In the genomic region with DNA sequence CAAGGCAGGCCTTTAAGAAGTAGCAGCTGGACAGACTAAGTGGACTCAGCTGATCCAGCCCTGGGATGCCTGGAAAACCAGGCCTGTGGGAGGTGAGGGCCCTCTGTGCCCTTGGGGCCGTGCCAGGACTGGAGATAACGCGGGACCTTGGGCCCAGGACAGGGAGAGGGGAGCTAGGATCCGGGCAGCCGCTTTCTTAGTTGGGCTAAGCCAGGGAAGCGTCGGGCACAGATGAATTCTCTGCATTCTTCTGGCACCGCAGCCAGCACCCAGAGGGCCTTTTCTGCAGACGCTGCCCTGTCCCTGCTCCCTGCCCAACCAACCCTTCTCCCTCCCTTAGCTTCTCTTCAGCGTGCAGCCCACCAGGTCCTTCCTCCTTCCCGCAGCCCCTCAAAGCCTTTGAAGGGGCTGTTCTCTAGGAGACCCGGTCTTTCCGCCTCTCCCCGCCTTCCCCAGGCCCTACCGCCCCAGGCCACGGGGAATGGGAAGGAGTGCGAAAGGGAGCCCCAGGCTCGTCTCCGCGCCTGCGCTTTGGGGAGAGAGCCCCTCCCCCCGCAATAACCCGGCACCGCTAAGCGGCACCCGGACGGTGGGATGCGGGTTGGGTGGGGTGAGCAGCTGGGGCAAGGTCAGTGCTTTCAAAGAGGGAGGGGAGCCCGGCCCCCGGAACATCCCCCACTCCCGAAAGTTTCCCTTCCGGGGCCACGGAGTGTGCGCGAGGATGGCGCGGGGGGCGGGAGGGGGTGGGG, we compare ENCODE assay signal across 8 cellular contexts. TPM values are rescaled to one million over a fixed set of nuclear protein-coding genes. Genes with fewer than 3 reads are reported as not detected.
DNase-seq lines count a peak whose midpoint lies in the region; ATAC-seq and TF ChIP-seq lines count a peak whose summit lies in the region.

No MANE protein-coding gene starts in this region.

- H3K27me3 ChIP-seq in GM06990 (replicated peaks; ENCODE audit: control insufficient read depth, insufficient read depth, low read length) (no peaks in the 10 kb centered on the region), adipocyte (replicated peaks; ENCODE audit: control insufficient read depth, insufficient read depth, low read length) (no peaks in the 10 kb centered on the region), osteoblast (ENCODE audit: insufficient read depth, low read length) (no peaks in the 10 kb centered on the region)

- H4K20me1 ChIP-seq in osteoblast (ENCODE audit: insufficient read depth, low read length), result peaks cover 44% of the 10 kb centered on the region

- no peaks in the 10 kb centered on the region for H3K9me3 ChIP-seq in adipocyte (ENCODE audit: control insufficient read depth, low read length)
- no peaks in the 10 kb centered on the region for H3K9me3 ChIP-seq in osteoblast (ENCODE audit: low read depth, low read length)

- H3K27ac ChIP-seq in osteoblast (ENCODE audit: low read depth, low read length), result peak overlapping the region; percentile 82

- H3K4me1 ChIP-seq in adipocyte (ENCODE audit: control insufficient read depth, insufficient read depth, low read length) (peaks cover 50% of the 10 kb centered on the region), osteoblast (ENCODE audit: insufficient read depth, low read length) (peaks cover 44% of the 10 kb centered on the region)

- H3K79me2 ChIP-seq in osteoblast (ENCODE audit: insufficient read depth, low read length), result peaks cover 53% of the 10 kb centered on the region

- no peak for TF ChIP-seq CTCF in GM06990 (IDR thresholded peaks at IDR 0.05; ENCODE audit: insufficient read depth, low read length, poor library complexity, severe bottlenecking)
- TF ChIP-seq CTCF in osteoblast (IDR thresholded peaks at IDR 0.05; ENCODE audit: extremely low read depth, low read depth, low read length), result no peak

- intact Hi-C loops in Right ventricle myocardium superior (cut with DNase I), result no loop called here

- peak; percentile 22 for ATAC-seq in HG03354 (IDR thresholded peaks at IDR 0.05; ENCODE audit: poor library complexity, severe bottlenecking, unreplicated experiment)
- ATAC-seq in Right ventricle myocardium superior (ENCODE audit: poor library complexity), result peak; percentile 71
- no peak for ATAC-seq in GM18519 (IDR thresholded peaks at IDR 0.05; ENCODE audit: low FRiP score, unreplicated experiment)
- ATAC-seq in HG03025 (IDR thresholded peaks at IDR 0.05; ENCODE audit: low FRiP score, unreplicated experiment), result no peak

- peak overlapping the region; percentile 96 for H3K9ac ChIP-seq in adipocyte (ENCODE audit: low read length)

- H3K4me3 ChIP-seq in GM06990 (replicated peaks; ENCODE audit: low read depth, low read length) (peak overlapping the region; percentile 85), adipocyte (ENCODE audit: low read length) (peak overlapping the region; percentile 88), osteoblast (ENCODE audit: insufficient read depth, low read length) (peak overlapping the region; percentile 91)

- H3K4me2 ChIP-seq in osteoblast (ENCODE audit: insufficient read depth, low read length), result peak overlapping the region; percentile 85

- peak overlapping the region; percentile 53 for H2AFZ ChIP-seq in osteoblast (ENCODE audit: low read length)

- DNase-seq in GM06990 (ENCODE audit: extremely low read depth, insufficient read length) (peak; percentile 47), RKO (ENCODE audit: low spot score) (peak; percentile 57), adipocyte (ENCODE audit: low read depth) (peak; percentile 85), Right ventricle myocardium superior (peak; percentile 87), osteoblast (ENCODE audit: insufficient read length, low spot score, missing footprints) (peak; percentile 89)

- H3K36me3 ChIP-seq in GM06990 (ENCODE audit: control insufficient read depth, insufficient read depth, low read length), result no peaks in the 10 kb centered on the region
- peaks cover 5% of the 10 kb centered on the region for H3K36me3 ChIP-seq in adipocyte (ENCODE audit: control insufficient read depth, insufficient read depth, low read length, severe bottlenecking)
- H3K36me3 ChIP-seq in osteoblast (ENCODE audit: insufficient read depth, low read length), result peaks cover 8% of the 10 kb centered on the region

RNA-seq across cellular contexts. Expression of a gene that starts 0.7 kb away (rescaled TPM):
- 29.0 TPM for total RNA-seq in Right ventricle myocardium superior
- total RNA-seq in osteoblast, result 34.8 and 40.5 TPM in 2 replicates

RNA-seq across cellular contexts. Expression of a gene that starts 15.4 kb away (rescaled TPM):
- total RNA-seq in Right ventricle myocardium superior, result 2.4 TPM
- 4.7 and 5.4 TPM in 2 replicates for total RNA-seq in osteoblast

Comparison
In these comparisons a context has a peak if more than half of its experiments do, and no peak if none do; other contexts are left out.
1. ATAC-seq: peak in HG03354 (single experiment) and Right ventricle myocardium superior (single experiment); none in GM18519 (single experiment) and HG03025 (single experiment).
2. Peak in every context shown above with its lines, with median percentiles within 50 percentile points of each other: DNase-seq and H3K4me3 ChIP-seq.